Comparison of ENCODE assay signal across 8 cellular contexts in genomic region chr12:12562016-12562483, GRCh38. TPM values are rescaled to one million over a fixed set of nuclear protein-coding genes. Genes with fewer than 3 reads are reported as not detected.
DNase-seq lines count a peak whose midpoint lies in the region; ATAC-seq and TF ChIP-seq lines count a peak whose summit lies in the region.

No MANE protein-coding gene starts in this region.

- TF ChIP-seq CTCF in HFFc6 (IDR thresholded peaks at IDR 0.05) (no peak), WERI-Rb-1 (IDR thresholded peaks at IDR 0.05; ENCODE audit: low read depth, low read length) (no peak), choroid plexus epithelial cell (conservative IDR thresholded peaks at IDR 0.05; ENCODE audit: low read depth, low read length) (no peak), left lung (IDR thresholded peaks at IDR 0.05) (no peak)

- H3K27me3 Mint-ChIP-seq in HFFc6 (ENCODE audit: insufficient read depth), result peaks cover 3% of the 10 kb centered on the region; the same call in 1 of the 2 replicates

- H3K4me1 Mint-ChIP-seq in HFFc6 (ENCODE audit: low read depth), result peaks cover 28% of the 10 kb centered on the region

- H3K4me1 ChIP-seq in left lung, result peaks cover 5 to 38% of the 10 kb centered on the region in 2 donors

- no peak for ATAC-seq in left lung
- no peak for ATAC-seq in GM18498 (IDR thresholded peaks at IDR 0.05; ENCODE audit: unreplicated experiment)

- peak overlapping the region; percentile 88 for H3K4me3 Mint-ChIP-seq in HFFc6

- H3K27ac ChIP-seq in WERI-Rb-1 (peak overlapping the region; percentile 93), left lung (peak overlapping the region; percentile 97 to 99)

- intact Hi-C loops in left lung (cut with DNase I), result loop anchor here in 1 of 2 donors (10.0 kb wide), 1 partner anchor 187 kb away; no protein-coding TSS in a partner anchor

- DNase-seq in CD1c-positive myeloid dendritic cell (ENCODE audit: extremely low spot score), result peak; percentile 50
- no peak for DNase-seq in HFFc6
- DNase-seq in WERI-Rb-1, result peak; percentile 13
- peak; percentile 42 for DNase-seq in choroid plexus epithelial cell (ENCODE audit: low read depth)
- DNase-seq in left lung, result peak in 1 of 2 donors; percentile 84
- peak in 4 of 6 experiments; percentile 29 to 84 (median 50) for DNase-seq in stimulated activated naive CD4-positive, alpha-beta T cell (lab: John Stamatoyannopoulos, UW)
- DNase-seq in NOMO-1 treated with DMSO at 0.1 percent for 48 hours (lab: John Stamatoyannopoulos, UW; ENCODE audit: unreplicated experiment), result no peak

- H3K27me3 ChIP-seq in WERI-Rb-1 (ENCODE audit: insufficient read depth, low read depth, severe bottlenecking), result no peaks in the 10 kb centered on the region
- no peaks in the 10 kb centered on the region for H3K27me3 ChIP-seq in left lung

- H3K36me3 Mint-ChIP-seq in HFFc6 (ENCODE audit: low read depth), result peaks cover 3% of the 10 kb centered on the region; the same call in 1 of the 2 replicates

- H3K9me3 ChIP-seq in WERI-Rb-1 (ENCODE audit: severe bottlenecking) (peaks cover 5% of the 10 kb centered on the region), left lung (no peaks in the 10 kb centered on the region)

- H3K27ac Mint-ChIP-seq in HFFc6, result peak overlapping the region; percentile 94

- H3K9me3 Mint-ChIP-seq in HFFc6, result no peaks in the 10 kb centered on the region; the same call in 1 of the 2 replicates

- H3K4me3 ChIP-seq in WERI-Rb-1 (ENCODE audit: low read depth, low read length), result peak overlapping the region; percentile 76
- H3K4me3 ChIP-seq in choroid plexus epithelial cell (ENCODE audit: low read depth, low read length), result peak overlapping the region; percentile 82
- H3K4me3 ChIP-seq in left lung, result peak overlapping the region; percentile 61 to 62

- H3K36me3 ChIP-seq in WERI-Rb-1, result no peaks in the 10 kb centered on the region
- H3K36me3 ChIP-seq in left lung, result no peaks in the 10 kb centered on the region

RNA-seq across cellular contexts. Expression of gene DUSP16, which starts 0.6 kb away (rescaled TPM):
- 1 to 10 TPM; 5.9 to 8.9 (median 7.4) TPM for total RNA-seq in HFFc6 (2021; fragmentation: NEBNext Ultra II Directional; extraction: Animal tissue kit (Norgen Biotek cat#: 25700))
- total RNA-seq in left lung, result 10 to 100 TPM; 31.7 to 45.6 TPM

RNA-seq across cellular contexts. Expression of gene CREBL2, which starts 49.6 kb away (rescaled TPM):
- 10 to 100 TPM; 20.9 to 25.7 (median 23.2) TPM for total RNA-seq in HFFc6 (2021; fragmentation: NEBNext Ultra II Directional; extraction: Animal tissue kit (Norgen Biotek cat#: 25700))
- total RNA-seq in left lung, result 10 to 100 TPM; 33.4 to 35.9 TPM

Comparison
In these comparisons a context has a peak if more than half of its experiments do, and no peak if none do; other contexts are left out.
1. DNase-seq: peak in CD1c-positive myeloid dendritic cell (single experiment), WERI-Rb-1 (single experiment), choroid plexus epithelial cell (single experiment) and stimulated activated naive CD4-positive, alpha-beta T cell (4 of 6); none in HFFc6 (single experiment) and NOMO-1 treated with DMSO at 0.1 percent for 48 hours (single experiment).
2. Peak in every context shown above with its lines, with median percentiles within 50 percentile points of each other: H3K4me3 ChIP-seq.